8 cellular contexts compared by ENCODE assay signal in genomic region chr1:31063636-31064035, GRCh38. TPM values are rescaled to one million over a fixed set of nuclear protein-coding genes. Genes with fewer than 3 reads are reported as not detected.
DNase-seq lines count a peak whose midpoint lies in the region; ATAC-seq and TF ChIP-seq lines count a peak whose summit lies in the region.

No MANE protein-coding gene starts in this region.

- DNase-seq in BE2C: no peak
- DNase-seq in HT-29 (ENCODE audit: low spot score): peak; percentile 50
- no peak for DNase-seq in ascending aorta (ENCODE audit: low spot score in 2 of 2)
- no peak for DNase-seq in lower lobe of right lung
- DNase-seq in aorta: no peak
- no peak for DNase-seq in NK-92 (lab: John Stamatoyannopoulos, UW; ENCODE audit: unreplicated experiment)

- ATAC-seq in lower lobe of right lung (no peak), aorta (ENCODE audit: low FRiP score) (no peak), GM18909 (IDR thresholded peaks at IDR 0.05; ENCODE audit: poor library complexity, unreplicated experiment) (no peak), GM18907 (IDR thresholded peaks at IDR 0.05; ENCODE audit: unreplicated experiment) (no peak)

- H3K9me3 ChIP-seq in BE2C (no peaks in the 10 kb centered on the region), ascending aorta (no peaks in the 10 kb centered on the region), lower lobe of right lung (no peaks in the 10 kb centered on the region), aorta (ENCODE audit: control insufficient read depth, low read length) (no peaks in the 10 kb centered on the region)

- TF ChIP-seq CTCF in BE2C (IDR thresholded peaks at IDR 0.05; ENCODE audit: low read depth, low read length): no peak
- TF ChIP-seq CTCF in ascending aorta (IDR thresholded peaks at IDR 0.05): no peak
- TF ChIP-seq CTCF in lower lobe of right lung (IDR thresholded peaks at IDR 0.05): no peak

- no peaks in the 10 kb centered on the region for H3K4me1 ChIP-seq in BE2C
- peaks cover 0 to 21% of the 10 kb centered on the region in 2 donors for H3K4me1 ChIP-seq in ascending aorta
- H3K4me1 ChIP-seq in lower lobe of right lung: peaks cover 33% of the 10 kb centered on the region
- H3K4me1 ChIP-seq in aorta (ENCODE audit: control insufficient read depth in 1 of 2, insufficient read depth in 2 of 2, low read length in 2 of 2): peaks cover 0 to 1% of the 10 kb centered on the region in 2 donors

- intact Hi-C loops in ascending aorta (cut with DNase I): loop anchor here (10.0 kb wide), 2 partner anchors 231 to 339 kb away; partner anchors contain the start of genes MATN1, SNRNP40 and ZCCHC17
- intact Hi-C loops in lower lobe of right lung (cut with DNase I): no loop called here
- intact Hi-C loops in aorta (cut with DNase I): no loop called here

- no peaks in the 10 kb centered on the region for H3K27me3 ChIP-seq in BE2C
- H3K27me3 ChIP-seq in ascending aorta: no peaks in the 10 kb centered on the region
- H3K27me3 ChIP-seq in lower lobe of right lung (ENCODE audit: low read depth): no peaks in the 10 kb centered on the region
- H3K27me3 ChIP-seq in aorta (ENCODE audit: control insufficient read depth in 1 of 2, insufficient read depth in 2 of 2, low read length in 1 of 2): no peaks in the 10 kb centered on the region

- 5 to 7% methylated on average over 4 of the region's 4 CpGs for WGBS in aorta, 2 donors

- H3K27ac ChIP-seq in ascending aorta: peak overlapping the region; percentile 78 to 91
- peak overlapping the region; percentile 96 for H3K27ac ChIP-seq in lower lobe of right lung
- H3K27ac ChIP-seq in aorta (ENCODE audit: low read depth in 1 of 2, low read length in 2 of 2): no peak overlapping the region

- H3K36me3 ChIP-seq in BE2C (peaks cover 7% of the 10 kb centered on the region), ascending aorta (peaks cover 6 to 7% of the 10 kb centered on the region in 2 donors), lower lobe of right lung (peaks cover 9% of the 10 kb centered on the region), aorta (ENCODE audit: control insufficient read depth in 1 of 2, insufficient read depth in 2 of 2, low read length in 1 of 2) (peaks cover 0 to 2% of the 10 kb centered on the region in 2 donors)

- peak overlapping the region; percentile 91 for H3K4me3 ChIP-seq in BE2C (ENCODE audit: low read depth, low read length)
- H3K4me3 ChIP-seq in ascending aorta: peak overlapping the region; percentile 60 to 74
- H3K4me3 ChIP-seq in lower lobe of right lung: peak overlapping the region; percentile 88
- peak overlapping the region; percentile 21 to 78 for H3K4me3 ChIP-seq in aorta (ENCODE audit: low read length in 2 of 2)

RNA-seq across cellular contexts. Expression of gene PUM1, which starts 1.9 kb away (rescaled TPM):
- 40.0 TPM for polyA plus RNA-seq in BE2C (2012; ENCODE audit: insufficient read depth, insufficient read length, low read depth)
- 59.0 and 66.6 TPM in 2 replicates for total RNA-seq in HT-29 (2014; rRNA removed; shearing (Covaris generic))
- total RNA-seq in ascending aorta: 52.3 TPM
- total RNA-seq in lower lobe of right lung: 121 TPM
- total RNA-seq in aorta: 100 to 1,000 TPM; 105 to 120 TPM
- 10 to 100 TPM; 13.1 to 21.8 TPM for polyA plus RNA-seq in aorta

Comparison
In these comparisons a context has a peak if more than half of its experiments do, and no peak if none do; other contexts are left out.
1. H3K27ac ChIP-seq: peak in ascending aorta (2 of 2) and lower lobe of right lung (single experiment); none in aorta (0 of 2).
2. Peak in every context shown above with its lines, with median percentiles within 50 percentile points of each other: H3K4me3 ChIP-seq.